In genomic region chr5:113806823-113807222, GRCh38 we compare ENCODE assay signal across 7 cellular contexts.
DNase-seq lines count a peak whose midpoint lies in the region; TF ChIP-seq lines count a peak whose summit lies in the region.

No MANE protein-coding gene starts in this region.

- no peak overlapping the region for H3K9ac ChIP-seq in colonic mucosa (ENCODE audit: low read depth in 2 of 2, low read length in 2 of 2)

- H3K4me1 Mint-ChIP-seq in activated naive CD8-positive, alpha-beta T cell treated with anti-CD3 and anti-CD28 coated beads for 36 hours = no peaks in the 10 kb centered on the region

- H3K4me1 ChIP-seq in colonic mucosa = no peaks in the 10 kb centered on the region

- intact Hi-C loops in colonic mucosa (cut with DNase I) = no loop called here

- no peak overlapping the region for H3K4me3 Mint-ChIP-seq in activated naive CD8-positive, alpha-beta T cell treated with anti-CD3 and anti-CD28 coated beads for 36 hours

- H3K36me3 ChIP-seq in colonic mucosa = no peaks in the 10 kb centered on the region

- H3K27ac Mint-ChIP-seq in activated naive CD8-positive, alpha-beta T cell treated with anti-CD3 and anti-CD28 coated beads for 36 hours = no peak overlapping the region

- no peaks in the 10 kb centered on the region for H3K9me3 Mint-ChIP-seq in activated naive CD8-positive, alpha-beta T cell treated with anti-CD3 and anti-CD28 coated beads for 36 hours

- no peaks in the 10 kb centered on the region for H3K27me3 ChIP-seq in colonic mucosa

- H3K9me3 ChIP-seq in colonic mucosa = no peaks in the 10 kb centered on the region

- TF ChIP-seq CTCF in colonic mucosa (IDR thresholded peaks at IDR 0.05) = no peak

- H3K4me3 ChIP-seq in colonic mucosa = no peak overlapping the region

- peaks cover 3% of the 10 kb centered on the region for H3K27me3 Mint-ChIP-seq in activated naive CD8-positive, alpha-beta T cell treated with anti-CD3 and anti-CD28 coated beads for 36 hours

- no peaks in the 10 kb centered on the region for H3K36me3 Mint-ChIP-seq in activated naive CD8-positive, alpha-beta T cell treated with anti-CD3 and anti-CD28 coated beads for 36 hours

- peak overlapping the region; percentile 13 for H3K27ac ChIP-seq in temporal lobe (ENCODE audit: low read depth, low read length)
- H3K27ac ChIP-seq in colonic mucosa = no peak overlapping the region

- DNase-seq in NCI-H524 (lab: John Stamatoyannopoulos, UW) = peak; percentile 49 to 87
- DNase-seq in cerebellar cortex (ENCODE audit: low spot score) = peak; percentile 85
- DNase-seq in left kidney (ENCODE audit: low read depth, low spot score) = peak; percentile 29
- no peak for DNase-seq in NCI-H1930 (lab: John Stamatoyannopoulos, UW)
- DNase-seq in colonic mucosa = no peak
- no peak for DNase-seq in activated naive CD8-positive, alpha-beta T cell treated with anti-CD3 and anti-CD28 coated beads for 36 hours

Comparison
In these comparisons a context has a peak if more than half of its experiments do, and no peak if none do; other contexts are left out.
1. DNase-seq: peak in NCI-H524 (2 of 2), cerebellar cortex (single experiment) and left kidney (single experiment); none in NCI-H1930 (0 of 2), colonic mucosa (single experiment) and activated naive CD8-positive, alpha-beta T cell treated with anti-CD3 and anti-CD28 coated beads for 36 hours (single experiment).